In the genomic region with DNA sequence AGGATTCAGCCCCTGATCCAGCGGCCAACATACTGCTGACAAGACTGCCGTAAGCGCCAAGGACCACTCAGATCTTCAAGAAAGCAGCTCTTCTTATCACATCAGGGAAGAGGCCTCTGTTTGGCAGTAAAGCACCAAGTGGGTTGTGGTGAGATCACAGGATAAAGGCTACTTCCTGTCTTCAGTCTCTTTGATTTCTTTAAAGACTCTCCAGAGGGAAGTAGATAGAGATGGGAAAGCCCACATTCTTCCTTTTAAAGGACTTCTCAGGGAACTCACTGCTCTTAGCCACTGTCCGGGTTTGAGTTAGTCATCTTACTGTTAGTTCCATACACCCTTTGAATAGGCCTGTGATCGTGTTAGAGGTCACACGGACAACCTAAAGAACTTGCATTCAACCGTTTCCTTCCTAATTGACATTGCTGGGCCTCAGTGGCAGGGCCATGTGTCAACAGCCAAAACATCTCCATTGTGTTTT, we compare ENCODE assay signal across 10 cellular contexts. TPM values are rescaled to one million over a fixed set of nuclear protein-coding genes. Genes with fewer than 3 reads are reported as not detected.
A peak's percentile ranks its signal among the peaks of the same experiment; 100 is the strongest.
DNase-seq lines count a peak whose midpoint lies in the region; ATAC-seq and TF ChIP-seq lines count a peak whose summit lies in the region.
"Had no signal": no experiment of that assay in that cellular context is flagged by ENCODE, and none has a peak within 500 bp of the region (broad histone marks: within the 10 kb centered on the region; RNA-seq: fewer than 3 reads in every experiment).

No MANE protein-coding gene starts in this region.

- H3K9me2 ChIP-seq in Loucy (replicated peaks; ENCODE audit: low read depth, low read length) = no peaks in the 10 kb centered on the region

- CTCF ChIA-PET in activated CD4-positive, alpha-beta T cell treated with anti-CD3 and anti-CD28 coated beads, Interleukin-2, amount 10 ng/mL, durations not matched to agents 7 days and 5 days (lab: Charles Lee) = interaction anchor here (0.6 to 2.3 kb wide), 3 partner anchors 10 to 313 kb away, joined by 3 to 6 read pairs (median 3); no protein-coding TSS in a partner anchor
- CTCF ChIA-PET in activated CD8-positive, alpha-beta T cell treated with anti-CD3 and anti-CD28 coated beads, Interleukin-2, amount 10 ng/mL, durations not matched to agents 7 days and 5 days (lab: Charles Lee) = interaction anchor here (1.0 to 1.3 kb wide), 2 partner anchors 17 to 24 kb away, joined by 3 read pairs; no protein-coding TSS in a partner anchor

- H3K9me3 Mint-ChIP-seq in activated CD4-positive, alpha-beta T cell treated with anti-CD3 and anti-CD28 coated beads, Interleukin-2, amount 10 ng/mL, durations not matched to agents 7 days and 5 days = no peaks in the 10 kb centered on the region
- H3K9me3 Mint-ChIP-seq in activated CD8-positive, alpha-beta T cell treated with anti-CD3 and anti-CD28 coated beads, Interleukin-2, amount 10 ng/mL, durations not matched to agents 7 days and 5 days (ENCODE audit: insufficient read depth) = no peaks in the 10 kb centered on the region

- peak overlapping the region; percentile 10 for H3K9ac ChIP-seq in Loucy (ENCODE audit: low read depth, low read length, poor library complexity, severe bottlenecking)

- peaks cover 57% of the 10 kb centered on the region for H3K4me1 ChIP-seq in Loucy (ENCODE audit: insufficient read depth, low read length, poor library complexity, severe bottlenecking)
- H3K4me1 ChIP-seq in mesodermal cell (ENCODE audit: control insufficient read depth, insufficient read depth, low read length, poor library complexity, severe bottlenecking) = peaks cover 34% of the 10 kb centered on the region
- no peaks in the 10 kb centered on the region for H3K4me1 ChIP-seq in uterus

- no peak for TF ChIP-seq CTCF in Loucy (conservative IDR thresholded peaks at IDR 0.05; ENCODE audit: low read length)
- no peak for TF ChIP-seq CTCF in uterus (IDR thresholded peaks at IDR 0.05)

- peak; percentile 88 for ATAC-seq in activated CD8-positive, alpha-beta T cell treated with anti-CD3 and anti-CD28 coated beads, Interleukin-2, amount 10 ng/mL, durations not matched to agents 7 days and 5 days
- no peak for ATAC-seq in HG03354 (IDR thresholded peaks at IDR 0.05; ENCODE audit: poor library complexity, severe bottlenecking, unreplicated experiment)

- H3K4me1 Mint-ChIP-seq in activated CD4-positive, alpha-beta T cell treated with anti-CD3 and anti-CD28 coated beads, Interleukin-2, amount 10 ng/mL, durations not matched to agents 7 days and 5 days = peaks cover 19% of the 10 kb centered on the region
- peaks cover 22% of the 10 kb centered on the region for H3K4me1 Mint-ChIP-seq in activated CD8-positive, alpha-beta T cell treated with anti-CD3 and anti-CD28 coated beads, Interleukin-2, amount 10 ng/mL, durations not matched to agents 7 days and 5 days (ENCODE audit: low read depth)
- H3K4me1 Mint-ChIP-seq: naive B cell had no signal

- H4K20me1 ChIP-seq in Loucy (ENCODE audit: insufficient read depth, low read length, poor library complexity, severe bottlenecking) = no peaks in the 10 kb centered on the region

- WGBS in mesodermal cell (ENCODE audit: insufficient coverage in 2 of 2), 2 experiments = 36 to 41% methylated on average over 3 to 4 of the region's 7 CpGs

- no peaks in the 10 kb centered on the region for H3K27me3 ChIP-seq in Loucy (ENCODE audit: insufficient read depth, low read length, poor library complexity, severe bottlenecking)
- H3K27me3 ChIP-seq in uterus = no peaks in the 10 kb centered on the region

- peaks cover 5% of the 10 kb centered on the region for H3K27me3 Mint-ChIP-seq in activated CD4-positive, alpha-beta T cell treated with anti-CD3 and anti-CD28 coated beads, Interleukin-2, amount 10 ng/mL, durations not matched to agents 7 days and 5 days
- peaks cover 5% of the 10 kb centered on the region for H3K27me3 Mint-ChIP-seq in activated CD8-positive, alpha-beta T cell treated with anti-CD3 and anti-CD28 coated beads, Interleukin-2, amount 10 ng/mL, durations not matched to agents 7 days and 5 days (ENCODE audit: low read depth)
- H3K27me3 Mint-ChIP-seq: naive B cell had no signal

- peak overlapping the region; percentile 56 for H3K4me2 ChIP-seq in Loucy (ENCODE audit: low read depth, low read length, poor library complexity, severe bottlenecking)

- H3K27ac ChIP-seq in mesodermal cell (ENCODE audit: low read depth, low read length, severe bottlenecking) (peak overlapping the region; percentile 93), uterus (no peak overlapping the region)

- no peaks in the 10 kb centered on the region for H3K79me2 ChIP-seq in Loucy (ENCODE audit: insufficient read depth, low read length)

- POLR2A ChIA-PET in activated CD4-positive, alpha-beta T cell treated with anti-CD3 and anti-CD28 coated beads, Interleukin-2, amount 10 ng/mL, durations not matched to agents 7 days and 5 days (lab: Charles Lee) = no interaction called here
- POLR2A ChIA-PET in activated CD8-positive, alpha-beta T cell treated with anti-CD3 and anti-CD28 coated beads, Interleukin-2, amount 10 ng/mL, durations not matched to agents 7 days and 5 days (lab: Charles Lee) = interaction anchor here (0.6 to 1.0 kb wide), 4 partner anchors 11 to 472 kb away, joined by 3 to 7 read pairs (median 4); partner anchors contain the start of gene POMP

- no peak overlapping the region for H3K4me3 Mint-ChIP-seq in activated CD4-positive, alpha-beta T cell treated with anti-CD3 and anti-CD28 coated beads, Interleukin-2, amount 10 ng/mL, durations not matched to agents 7 days and 5 days
- no peak overlapping the region for H3K4me3 Mint-ChIP-seq in activated CD8-positive, alpha-beta T cell treated with anti-CD3 and anti-CD28 coated beads, Interleukin-2, amount 10 ng/mL, durations not matched to agents 7 days and 5 days
- H3K4me3 Mint-ChIP-seq: naive B cell had no signal

- H3K36me3 ChIP-seq in Loucy (ENCODE audit: insufficient read depth, low read length) (no peaks in the 10 kb centered on the region), mesodermal cell (ENCODE audit: control insufficient read depth, insufficient read depth, low read length) (no peaks in the 10 kb centered on the region), uterus (no peaks in the 10 kb centered on the region)

- H3K9me3 ChIP-seq in Loucy (ENCODE audit: insufficient read depth, low read depth, low read length) = no peaks in the 10 kb centered on the region
- no peaks in the 10 kb centered on the region for H3K9me3 ChIP-seq in mesodermal cell (ENCODE audit: control insufficient read depth, low read length)
- no peaks in the 10 kb centered on the region for H3K9me3 ChIP-seq in uterus

- H3K36me3 Mint-ChIP-seq in activated CD4-positive, alpha-beta T cell treated with anti-CD3 and anti-CD28 coated beads, Interleukin-2, amount 10 ng/mL, durations not matched to agents 7 days and 5 days (ENCODE audit: low read depth) = no peaks in the 10 kb centered on the region
- H3K36me3 Mint-ChIP-seq in activated CD8-positive, alpha-beta T cell treated with anti-CD3 and anti-CD28 coated beads, Interleukin-2, amount 10 ng/mL, durations not matched to agents 7 days and 5 days (ENCODE audit: low read depth) = peaks cover under 1% of the 10 kb centered on the region
- H3K36me3 Mint-ChIP-seq: naive B cell had no signal

- no peak for TF ChIP-seq POLR2A in uterus (IDR thresholded peaks at IDR 0.05)

- peak overlapping the region; percentile 33 for H3K27ac Mint-ChIP-seq in activated CD4-positive, alpha-beta T cell treated with anti-CD3 and anti-CD28 coated beads, Interleukin-2, amount 10 ng/mL, durations not matched to agents 7 days and 5 days
- peak overlapping the region; percentile 58 for H3K27ac Mint-ChIP-seq in activated CD8-positive, alpha-beta T cell treated with anti-CD3 and anti-CD28 coated beads, Interleukin-2, amount 10 ng/mL, durations not matched to agents 7 days and 5 days

- intact Hi-C loops in uterus (cut with DNase I; ENCODE audit: low total_unique reads) = no loop called here

- H3K4me3 ChIP-seq in Loucy (ENCODE audit: low read length, poor library complexity, severe bottlenecking) (peak overlapping the region; percentile 28), mesodermal cell (ENCODE audit: extremely low read depth, insufficient read depth, low read length, poor library complexity, severe bottlenecking) (no peak overlapping the region), uterus (no peak overlapping the region)

- no peak overlapping the region for H2AFZ ChIP-seq in Loucy (ENCODE audit: low read length)

- H3F3A ChIP-seq in Loucy (ENCODE audit: low read depth) = peaks cover 4% of the 10 kb centered on the region

- DNase-seq in activated CD4-positive, alpha-beta T cell treated with anti-CD3 and anti-CD28 coated beads, Interleukin-2, amount 10 ng/mL, durations not matched to agents 7 days and 5 days = peak; percentile 44
- DNase-seq in activated CD4-positive, alpha-beta T cell treated with anti-CD3 and anti-CD28 coated beads for 4 hours = no peak
- DNase-seq in activated CD8-positive, alpha-beta T cell treated with anti-CD3 and anti-CD28 coated beads, Interleukin-2, amount 10 ng/mL, durations not matched to agents 7 days and 5 days = peak; percentile 60
- no peak for DNase-seq in germinal center (ENCODE audit: low spot score)
- DNase-seq in uterus = no peak
- DNase-seq: naive B cell; stimulated activated CD4-positive, alpha-beta T cell treated with anti-CD3 and anti-CD28 coated beads, Interleukin-12 subunit alpha, Interleukin-12 subunit beta, amount 100 ng/mL, for 4 hours had no signal

RNA-seq across cellular contexts. Expression of gene POMP, which starts 47.2 kb away (rescaled TPM):
- 10 to 100 TPM; 66.7 to 67.8 TPM for total RNA-seq in activated CD4-positive, alpha-beta T cell treated with anti-CD3 and anti-CD28 coated beads, Interleukin-2, amount 10 ng/mL, durations not matched to agents 7 days and 5 days
- total RNA-seq in activated CD8-positive, alpha-beta T cell treated with anti-CD3 and anti-CD28 coated beads, Interleukin-2, amount 10 ng/mL, durations not matched to agents 7 days and 5 days = 10 to 100 TPM; 90.7 to 94.5 TPM
- polyA plus RNA-seq in mesodermal cell (2013, experiment 1 of 2) = 172 TPM
- polyA plus RNA-seq in mesodermal cell (2013, experiment 2 of 2) = 171 TPM
- 10 to 100 TPM in 3 of 4 donors, 1 to 10 TPM in 1; 3.8 to 39.5 (median 23.7) TPM for total RNA-seq in uterus

Comparison
In these comparisons a context has a peak if more than half of its experiments do, and no peak if none do; other contexts are left out.
1. DNase-seq: peak in activated CD4-positive, alpha-beta T cell treated with anti-CD3 and anti-CD28 coated beads, Interleukin-2, amount 10 ng/mL, durations not matched to agents 7 days and 5 days (single experiment) and activated CD8-positive, alpha-beta T cell treated with anti-CD3 and anti-CD28 coated beads, Interleukin-2, amount 10 ng/mL, durations not matched to agents 7 days and 5 days (single experiment); none in activated CD4-positive, alpha-beta T cell treated with anti-CD3 and anti-CD28 coated beads for 4 hours (0 of 2), germinal center (single experiment) and uterus (0 of 2).